In the genomic region with DNA sequence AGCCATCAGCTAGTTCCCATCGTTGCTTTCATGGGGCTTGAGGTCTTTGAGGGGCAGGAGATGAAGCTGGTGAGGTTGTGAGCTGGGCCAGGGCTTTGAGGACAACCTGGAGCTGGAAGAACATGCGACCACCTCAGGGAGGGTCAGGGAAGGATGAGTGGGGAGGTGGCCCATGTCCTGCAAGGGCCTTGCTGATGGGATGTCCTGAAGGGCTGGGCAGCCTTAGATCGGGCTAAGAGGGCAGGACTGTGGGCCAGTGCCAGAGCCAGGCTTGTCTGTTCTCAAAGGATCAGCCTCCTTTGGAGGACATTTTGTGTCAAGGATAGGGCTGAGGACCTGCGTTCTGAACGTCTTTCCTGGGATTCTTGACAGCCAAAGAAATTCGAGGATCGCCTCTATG, we compare ENCODE assay signal across 1 cellular context.
TF ChIP-seq lines count a peak whose summit lies in the region.

No MANE protein-coding gene starts in this region.

TF ChIP-seq in K562, 482 proteins besides CTCF, POLR2A, EP300 and RAD21:
- TF ChIP-seq MTF1 (CRISPR knock-in tag; IDR thresholded peaks at IDR 0.05; ENCODE audit: borderline replicate concordance) (no peak), NONO (IDR thresholded peaks at IDR 0.05; ENCODE audit: low read depth in 2 of 2, low read length in 1 of 2) (no peak), HDAC1 (IDR thresholded peaks at IDR 0.05) (no peak), POLR2B (IDR thresholded peaks at IDR 0.05; ENCODE audit: low read depth, partially characterized antibody) (peak; percentile 26), ZNF780A (CRISPR knock-in tag; IDR thresholded peaks at IDR 0.05) (no peak), SUPT5H (IDR thresholded peaks at IDR 0.05) (peak; percentile 31; the same call in 1 of the 2 replicates)
- TF ChIP-seq, protein P1, sequence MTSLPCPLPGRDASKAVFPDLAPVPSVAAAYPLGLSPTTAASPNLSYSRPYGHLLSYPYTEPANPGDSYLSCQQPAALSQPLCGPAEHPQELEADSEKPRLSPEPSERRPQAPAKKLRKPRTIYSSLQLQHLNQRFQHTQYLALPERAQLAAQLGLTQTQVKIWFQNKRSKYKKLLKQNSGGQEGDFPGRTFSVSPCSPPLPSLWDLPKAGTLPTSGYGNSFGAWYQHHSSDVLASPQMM (CRISPR knock-in tag; IDR thresholded peaks at IDR 0.05): no peak
